ENCODE assay signal across 8 cellular contexts in genomic region chr12:48157016-48157888, GRCh38. TPM values are rescaled to one million over a fixed set of nuclear protein-coding genes. Genes with fewer than 3 reads are reported as not detected.
DNase-seq lines count a peak whose midpoint lies in the region; ATAC-seq and TF ChIP-seq lines count a peak whose summit lies in the region.

Gene ASB8, minus strand, starts transcription at chr12:48157515. Its CDS starts 4,019 bp downstream, at chr12:48153496.

- H3K27ac ChIP-seq in smooth muscle cell (ENCODE audit: low read depth): peak within 1 kb of the TSS; percentile 27

- H3K79me2 ChIP-seq in smooth muscle cell (ENCODE audit: low read depth): peaks cover 16% of the 10 kb centered on the region

- 0% methylated on average over 38 of the region's 56 CpGs for WGBS in smooth muscle cell (ENCODE audit: low lambda C conversion rate)

- H3K4me3 Mint-ChIP-seq in WTC11: peak within 1 kb of the TSS; percentile 89

- H3K27me3 Mint-ChIP-seq in WTC11 (ENCODE audit: low read depth): no peaks in the 10 kb centered on the region; the same call in none of the 2 replicates

- POLR2A ChIA-PET in WTC11 (lab: Charles Lee): interaction anchor here (0.6 to 1.9 kb wide), 9 partner anchors 14 to 353 kb away, joined by 3 to 8 read pairs (median 4); partner anchors contain the start of genes CCDC184, PFKM and SENP1

- no peaks in the 10 kb centered on the region for H3K36me3 Mint-ChIP-seq in WTC11

- peaks cover 10% of the 10 kb centered on the region for H3K4me1 ChIP-seq in smooth muscle cell (ENCODE audit: low read depth)

- TF ChIP-seq POLR2A in GM18951 (IDR thresholded peaks at IDR 0.05; ENCODE audit: extremely low read depth, insufficient read depth, insufficient read length): peak; percentile 78

- H3K4me1 Mint-ChIP-seq in WTC11: peaks cover 14% of the 10 kb centered on the region

- H3K9me3 Mint-ChIP-seq in WTC11: no peaks in the 10 kb centered on the region

- no peaks in the 10 kb centered on the region for H3K36me3 ChIP-seq in smooth muscle cell (ENCODE audit: low read depth)

- peak within 1 kb of the TSS; percentile 93 for H3K4me2 ChIP-seq in smooth muscle cell

- no peaks in the 10 kb centered on the region for H4K20me1 ChIP-seq in smooth muscle cell (ENCODE audit: low read depth)

- peak; percentile 95 for DNase-seq in AG09319 (ENCODE audit: extremely low read depth, low read depth)
- DNase-seq in NCI-H226: peak; percentile 98
- DNase-seq in WTC11 (ENCODE audit: low spot score): peak; percentile 99
- DNase-seq in cardiac fibroblast (ENCODE audit: low read depth in 2 of 2): peak; percentile 98 to 99
- DNase-seq in iPS-NIHi7 (ENCODE audit: extremely low spot score): peak; percentile 99
- peak; percentile 91 for DNase-seq in smooth muscle cell (lab: John Stamatoyannopoulos, UW; ENCODE audit: unreplicated experiment)

- CTCF ChIA-PET in WTC11 (lab: Charles Lee): interaction anchor here (0.7 to 2.6 kb wide), 32 partner anchors 9 to 1583 kb away, joined by 3 to 21 read pairs (median 5); partner anchors contain the start of genes ADCY6, CCDC184, PFKM and SENP1

- H2AFZ ChIP-seq in smooth muscle cell (ENCODE audit: low read depth): peak within 1 kb of the TSS; percentile 89

- TF ChIP-seq CTCF in AG09319 (IDR thresholded peaks at IDR 0.05; ENCODE audit: low read depth, low read length): peak; percentile 51
- TF ChIP-seq CTCF in WTC11 (IDR thresholded peaks at IDR 0.05): no peak
- peak; percentile 47 for TF ChIP-seq CTCF in cardiac fibroblast (IDR thresholded peaks at IDR 0.05; ENCODE audit: low read depth, low read length)
- TF ChIP-seq CTCF in smooth muscle cell (IDR thresholded peaks at IDR 0.05; ENCODE audit: borderline replicate concordance, insufficient read depth, poor library complexity, severe bottlenecking): peak; percentile 23

- H3K4me3 ChIP-seq in cardiac fibroblast (replicated peaks in 1 of 2; ENCODE audit: low read depth in 2 of 2, low read length in 2 of 2) (peak within 1 kb of the TSS; percentile 98 to 99), smooth muscle cell (peak within 1 kb of the TSS; percentile 76)

- no peaks in the 10 kb centered on the region for H3F3A ChIP-seq in smooth muscle cell (ENCODE audit: low read depth)

- peak within 1 kb of the TSS; percentile 91 for H3K27ac Mint-ChIP-seq in WTC11

- ATAC-seq in HG03196 (IDR thresholded peaks at IDR 0.05; ENCODE audit: unreplicated experiment): peak; percentile 82
- ATAC-seq in WTC11: peak; percentile 96

- in situ Hi-C loops in GM18951 (cut with MboI; ENCODE audit: low sequenced_read_pairs, unreplicated experiment): no loop called here

- H3K9me3 ChIP-seq in smooth muscle cell (replicated peaks; ENCODE audit: low read depth): no peaks in the 10 kb centered on the region

- H3K9ac ChIP-seq in smooth muscle cell (ENCODE audit: low read depth): peak within 1 kb of the TSS; percentile 77

- no peaks in the 10 kb centered on the region for H3K27me3 ChIP-seq in smooth muscle cell (ENCODE audit: low read depth)

TF ChIP-seq in WTC11, 78 proteins besides CTCF, POLR2A, EP300 and RAD21 (continues in another document):
- TF ChIP-seq MXD4 (CRISPR knock-in tag; IDR thresholded peaks at IDR 0.05; ENCODE audit: borderline replicate concordance) (no peak), USF2 (CRISPR knock-in tag; IDR thresholded peaks at IDR 0.05) (no peak), ZBTB43 (CRISPR knock-in tag; IDR thresholded peaks at IDR 0.05) (peak; percentile 39; the same call in 1 of the 2 replicates), TCF7 (CRISPR knock-in tag; IDR thresholded peaks at IDR 0.05; ENCODE audit: low read depth) (no peak), ZBTB21 (CRISPR knock-in tag; IDR thresholded peaks at IDR 0.05; ENCODE audit: borderline replicate concordance) (no peak), STAT6 (CRISPR knock-in tag; conservative IDR thresholded peaks at IDR 0.05; ENCODE audit: low read depth) (no peak), ZMAT4 (CRISPR knock-in tag; IDR thresholded peaks at IDR 0.05) (no peak), MYBL2 (CRISPR knock-in tag; IDR thresholded peaks at IDR 0.05) (no peak), NR3C1 (CRISPR knock-in tag; conservative IDR thresholded peaks at IDR 0.05; ENCODE audit: low read depth) (no peak), ZNF121 (CRISPR knock-in tag; IDR thresholded peaks at IDR 0.05) (no peak), ZNF138 (CRISPR knock-in tag; conservative IDR thresholded peaks at IDR 0.05) (no peak), HMGA2 (CRISPR knock-in tag; IDR thresholded peaks at IDR 0.05) (no peak), MAX (CRISPR knock-in tag; IDR thresholded peaks at IDR 0.05) (peak; percentile 64), E2F5 (CRISPR knock-in tag; IDR thresholded peaks at IDR 0.05) (no peak), HMGXB4 (CRISPR knock-in tag; IDR thresholded peaks at IDR 0.05) (peak; percentile 37; the same call in 1 of the 2 replicates), USF1 (CRISPR knock-in tag; IDR thresholded peaks at IDR 0.05) (no peak)

RNA-seq across cellular contexts. Expression of gene ASB8, which starts in this region (rescaled TPM):
- total RNA-seq in WTC11 (2021) (7.4 to 11.3 TPM (median 8.8 TPM) in 3 replicates), smooth muscle cell (26.9 and 31.1 TPM in 2 replicates)
- 18.0 and 25.4 TPM in 2 replicates for polyA plus RNA-seq in smooth muscle cell

Comparison
In these comparisons a context has a peak if more than half of its experiments do, and no peak if none do; other contexts are left out.
1. Peak in every context shown above with its lines: DNase-seq, ATAC-seq, H3K4me3 ChIP-seq and H3K27ac ChIP-seq.